1 cellular context compared by ENCODE assay signal in the genomic region with DNA sequence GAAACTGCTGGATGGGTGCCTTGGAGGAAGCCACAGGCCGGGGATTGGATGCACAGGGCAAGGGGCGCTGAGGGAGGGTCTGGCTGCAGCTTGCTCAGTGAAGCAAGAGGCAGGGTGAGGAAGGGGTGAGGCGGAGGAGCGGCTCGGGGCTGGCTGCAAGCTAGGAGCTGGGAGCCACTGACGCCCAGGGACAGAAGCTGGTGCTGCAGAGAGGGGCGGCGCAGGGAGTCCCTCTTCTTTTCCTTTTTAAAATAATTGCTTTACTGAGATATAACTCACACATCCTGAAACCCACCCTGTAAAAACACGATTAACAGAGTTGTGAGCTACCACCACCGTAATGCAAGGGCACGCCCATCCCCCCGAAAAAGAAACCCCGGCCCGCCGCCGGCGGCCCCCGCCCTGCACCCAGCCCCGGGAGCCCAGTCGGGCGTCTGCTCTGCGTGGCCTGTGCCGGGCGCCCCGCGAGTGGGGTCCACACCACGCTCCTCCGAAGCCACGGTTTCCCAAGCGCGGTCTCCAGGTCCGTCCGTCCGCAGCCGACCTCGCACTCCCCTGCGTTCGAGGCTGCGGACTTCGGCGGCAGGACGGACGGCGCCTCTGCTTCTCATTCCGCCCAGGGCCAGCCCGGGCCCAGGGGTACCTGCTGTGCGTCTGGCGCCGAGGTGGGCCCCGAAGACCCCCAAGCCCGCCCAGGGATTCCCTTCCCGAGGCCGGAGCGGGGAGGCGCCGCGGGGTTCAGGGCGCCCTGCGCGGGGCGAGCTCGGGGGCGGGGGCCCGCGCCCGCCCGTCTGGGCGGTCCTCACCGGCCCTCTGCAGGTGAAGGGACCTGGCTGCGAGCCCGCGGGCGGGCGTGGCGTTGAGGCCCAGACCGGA.
TF ChIP-seq lines count a peak whose summit lies in the region.

No MANE protein-coding gene starts in this region.

TF ChIP-seq in HepG2, 621 proteins besides CTCF, POLR2A, EP300 and RAD21 (continued from another document):
- TF ChIP-seq, protein P1, sequence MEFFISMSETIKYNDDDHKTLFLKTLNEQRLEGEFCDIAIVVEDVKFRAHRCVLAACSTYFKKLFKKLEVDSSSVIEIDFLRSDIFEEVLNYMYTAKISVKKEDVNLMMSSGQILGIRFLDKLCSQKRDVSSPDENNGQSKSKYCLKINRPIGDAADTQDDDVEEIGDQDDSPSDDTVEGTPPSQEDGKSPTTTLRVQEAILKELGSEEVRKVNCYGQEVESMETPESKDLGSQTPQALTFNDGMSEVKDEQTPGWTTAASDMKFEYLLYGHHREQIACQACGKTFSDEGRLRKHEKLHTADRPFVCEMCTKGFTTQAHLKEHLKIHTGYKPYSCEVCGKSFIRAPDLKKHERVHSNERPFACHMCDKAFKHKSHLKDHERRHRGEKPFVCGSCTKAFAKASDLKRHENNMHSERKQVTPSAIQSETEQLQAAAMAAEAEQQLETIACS (CRISPR knock-in tag; IDR thresholded peaks at IDR 0.05): 0 out of 2 replicates have a peak, but pooled peaks have one; percentile 5
- TF ChIP-seq ZMYM4 (CRISPR knock-in tag; IDR thresholded peaks at IDR 0.05): no peak
- peak; percentile 13; the same call in 1 of the 2 replicates for TF ChIP-seq KDM2A (CRISPR knock-in tag; IDR thresholded peaks at IDR 0.05; ENCODE audit: borderline replicate concordance, low read depth)
- TF ChIP-seq SP4 (CRISPR knock-in tag; IDR thresholded peaks at IDR 0.05): no peak
- TF ChIP-seq ZBTB8A (CRISPR knock-in tag; IDR thresholded peaks at IDR 0.05; ENCODE audit: borderline replicate concordance, low read depth): no peak
- no peak for TF ChIP-seq IRX3 (CRISPR knock-in tag; IDR thresholded peaks at IDR 0.05; ENCODE audit: borderline replicate concordance, low read depth)
